ENCODE assay signal across 37 cellular contexts in genomic region chr20:17722493-17723300, GRCh38. TPM values are rescaled to one million over a fixed set of nuclear protein-coding genes. Genes with fewer than 3 reads are reported as not detected.
"Had no signal": no experiment of that assay in that cellular context is flagged by ENCODE, and none has a peak within 500 bp of the region (broad histone marks: within the 10 kb centered on the region; RNA-seq: fewer than 3 reads in every experiment).

No MANE protein-coding gene starts in this region.

- H3K4me3 Mint-ChIP-seq: activated CD4-positive, alpha-beta T cell treated with anti-CD3 and anti-CD28 coated beads, Interleukin-2, amount 10 ng/mL, durations not matched to agents 24 days and 14 days; activated CD8-positive, alpha-beta T cell treated with anti-CD3 and anti-CD28 coated beads for 36 hours; activated naive CD4-positive, alpha-beta T cell treated with anti-CD3 and anti-CD28 coated beads, Interleukin-2, amount 10 ng/mL, durations not matched to agents 7 days and 5 days; activated naive CD8-positive, alpha-beta T cell; activated T-cell treated with anti-CD3 and anti-CD28 coated beads, Interleukin-2, amount 50 U/mL, for 72 hours; activated T-helper 17 cell treated with anti-CD3 and anti-CD28 coated beads, Interleukin-2, amount 50 U/mL, for 72 hours had no signal

- H3K27ac ChIP-seq: PC-9, RWPE1, SK-N-MC had no signal

- FAIRE-seq: RCC 7860, TTC549 had no signal

- DNase-seq: activated CD4-positive, alpha-beta T cell treated with anti-CD3 and anti-CD28 coated beads, Interleukin-2, amount 10 ng/mL, durations not matched to agents 24 days and 14 days; activated CD4-positive, alpha-beta T cell treated with anti-CD3 and anti-CD28 coated beads, Interleukin-2, amount 50 U/mL, for 4 hours; activated CD8-positive, alpha-beta T cell treated with anti-CD3 and anti-CD28 coated beads for 36 hours; activated effector memory CD4-positive, alpha-beta T cell treated with anti-CD3 and anti-CD28 coated beads, Interleukin-2, amount 50 U/mL, for 16 hours; activated naive CD4-positive, alpha-beta T cell treated with anti-CD3 and anti-CD28 coated beads, Interleukin-2, amount 10 ng/mL, durations not matched to agents 7 days and 5 days; activated T-cell treated with anti-CD3 and anti-CD28 coated beads, Interleukin-2, amount 50 U/mL, for 1 hour; activated T-cell treated with anti-CD3 and anti-CD28 coated beads, Interleukin-2, amount 50 U/mL, for 72 hours; amniotic stem cell; aorta; Kasumi-1; KG1; MG63; NCI-H1048; NCI-H1105 treated with DMSO at 0.1 percent for 48 hours; NCI-H1436; NCI-H1694; NCI-H1930; NCI-H2081 treated with DMSO at 0.1 percent for 48 hours; NCI-H226; NCI-H446 treated with DMSO at 0.1 percent for 48 hours; NCI-H524 treated with DMSO at 0.1 percent for 48 hours; NCI-H748 treated with DMSO at 0.1 percent for 48 hours; NK-92 treated with Interleukin-12 subunit alpha and Interleukin-12 subunit beta, amount 100 ng/mL, for 24 hours; SIG-M5 had no signal

- H3K27me3 Mint-ChIP-seq: activated naive CD8-positive, alpha-beta T cell had no signal

- H3K4me3 ChIP-seq: MG63, PC-9, SK-N-MC had no signal

- H3K27me3 ChIP-seq: MG63 had no signal

- ATAC-seq: activated CD8-positive, alpha-beta T cell treated with anti-CD3 and anti-CD28 coated beads for 36 hours; activated T-cell treated with anti-CD3 and anti-CD28 coated beads, Interleukin-2, amount 50 U/mL, for 72 hours; activated T-helper 17 cell treated with anti-CD3 and anti-CD28 coated beads, Interleukin-2, amount 50 U/mL, for 72 hours; Right ventricle myocardium inferior had no signal

- H3K36me3 ChIP-seq: MG63 had no signal

- H3K9me3 Mint-ChIP-seq: activated CD4-positive, alpha-beta T cell treated with anti-CD3 and anti-CD28 coated beads, Interleukin-2, amount 10 ng/mL, durations not matched to agents 24 days and 14 days; activated CD8-positive, alpha-beta T cell treated with anti-CD3 and anti-CD28 coated beads for 36 hours; activated naive CD4-positive, alpha-beta T cell treated with anti-CD3 and anti-CD28 coated beads, Interleukin-2, amount 10 ng/mL, durations not matched to agents 7 days and 5 days; activated T-cell treated with anti-CD3 and anti-CD28 coated beads, Interleukin-2, amount 50 U/mL, for 72 hours; activated T-helper 17 cell treated with anti-CD3 and anti-CD28 coated beads, Interleukin-2, amount 50 U/mL, for 72 hours had no signal

- H3K4me1 Mint-ChIP-seq: activated CD4-positive, alpha-beta T cell treated with anti-CD3 and anti-CD28 coated beads, Interleukin-2, amount 10 ng/mL, durations not matched to agents 24 days and 14 days; activated naive CD4-positive, alpha-beta T cell treated with anti-CD3 and anti-CD28 coated beads, Interleukin-2, amount 10 ng/mL, durations not matched to agents 7 days and 5 days; activated T-helper 17 cell treated with anti-CD3 and anti-CD28 coated beads, Interleukin-2, amount 50 U/mL, for 72 hours had no signal

- H3K36me3 Mint-ChIP-seq: activated naive CD4-positive, alpha-beta T cell treated with anti-CD3 and anti-CD28 coated beads, Interleukin-2, amount 10 ng/mL, durations not matched to agents 7 days and 5 days; activated naive CD8-positive, alpha-beta T cell had no signal

- H3K9me3 ChIP-seq: MG63 had no signal

- H3K4me2 ChIP-seq: PC-9 had no signal

- H3K27ac Mint-ChIP-seq: activated CD4-positive, alpha-beta T cell treated with anti-CD3 and anti-CD28 coated beads, Interleukin-2, amount 10 ng/mL, durations not matched to agents 24 days and 14 days; activated CD8-positive, alpha-beta T cell treated with anti-CD3 and anti-CD28 coated beads for 36 hours; activated naive CD4-positive, alpha-beta T cell treated with anti-CD3 and anti-CD28 coated beads, Interleukin-2, amount 10 ng/mL, durations not matched to agents 7 days and 5 days; activated naive CD8-positive, alpha-beta T cell; activated T-cell treated with anti-CD3 and anti-CD28 coated beads, Interleukin-2, amount 50 U/mL, for 72 hours; activated T-helper 17 cell treated with anti-CD3 and anti-CD28 coated beads, Interleukin-2, amount 50 U/mL, for 72 hours had no signal

- H2AFZ ChIP-seq: PC-9 had no signal

RNA-seq across cellular contexts. Expression of gene BANF2, which starts 22.9 kb away (rescaled TPM):
- total RNA-seq: activated CD4-positive, alpha-beta T cell treated with anti-CD3 and anti-CD28 coated beads, Interleukin-2, amount 10 ng/mL, durations not matched to agents 24 days and 14 days; activated CD8-positive, alpha-beta memory T cell treated with anti-CD3 and anti-CD28 coated beads for 36 hours; activated CD8-positive, alpha-beta T cell treated with anti-CD3 and anti-CD28 coated beads for 36 hours; activated T-cell treated with anti-CD3 and anti-CD28 coated beads, Interleukin-2, amount 50 U/mL, for 72 hours; activated T-helper 17 cell treated with anti-CD3 and anti-CD28 coated beads, Interleukin-2, amount 50 U/mL, for 72 hours; aorta; cardiac septum; OCI-LY7; PC-9; Right ventricle myocardium inferior; T-helper 1 cell treated with Interleukin-12 subunit alpha and Interleukin-12 subunit beta and Interleukin-4 antibody, amounts not matched to agents 30 ng/mL and 1 ng/mL, for 36 hours; T-helper 2 cell treated with Interferon-gamma antibody and Interleukin-4, amounts not matched to agents 100 ng/mL and 5 ng/mL, for 36 hours had no signal
- polyA plus RNA-seq: aorta had no signal
